8 cellular contexts compared by ENCODE assay signal in the genomic region with DNA sequence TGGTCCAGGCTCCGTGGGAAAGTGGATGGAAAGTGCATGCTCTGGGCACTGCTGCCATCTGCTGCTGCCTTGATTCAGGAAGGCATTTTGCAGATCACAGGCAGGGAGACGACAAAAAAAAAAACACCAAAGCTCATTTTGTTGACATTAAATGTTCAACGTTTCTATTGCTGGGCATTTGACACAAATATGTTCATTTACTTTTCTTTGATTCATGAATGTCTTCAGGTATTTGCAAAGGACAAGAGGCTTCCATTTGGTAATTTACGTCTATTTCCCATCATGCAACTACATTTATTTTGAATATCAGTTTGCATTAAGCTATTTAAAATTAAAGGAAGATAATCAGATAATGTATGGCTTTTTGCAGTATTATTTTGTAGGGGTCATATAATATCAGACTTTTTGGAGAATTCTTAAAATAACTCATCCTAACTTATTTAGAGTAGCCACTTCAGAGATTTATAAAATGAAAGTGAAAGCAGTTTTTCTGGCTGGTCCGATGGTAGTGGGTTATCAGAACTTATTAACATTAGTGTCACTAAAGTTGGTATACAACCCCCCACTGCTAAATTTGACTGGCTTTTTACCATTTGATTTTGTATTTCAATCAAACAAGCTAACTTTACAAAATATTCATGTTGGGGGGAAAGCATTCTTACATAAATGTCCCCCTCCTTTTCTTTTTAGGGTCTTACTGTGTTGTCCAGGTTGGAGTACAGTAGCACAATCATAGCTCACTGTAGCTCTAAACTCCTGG.
A peak's percentile ranks its signal among the peaks of the same experiment; 100 is the strongest.
DNase-seq lines count a peak whose midpoint lies in the region; ATAC-seq, FAIRE-seq and TF ChIP-seq lines count a peak whose summit lies in the region.

No MANE protein-coding gene starts in this region.

- FAIRE-seq in D721Med (lab: Jason Lieb, UNC) = no peak

- H3K4me3 Mint-ChIP-seq in nephron = peak overlapping the region; percentile 88 to 98 (median 95)

- no peaks in the 10 kb centered on the region for H3K9me3 Mint-ChIP-seq in nephron

- no peak for TF ChIP-seq POLR2A in testis (IDR thresholded peaks at IDR 0.05)

- H3K9ac ChIP-seq in HUES48 (ENCODE audit: low read depth, low read length) = peak overlapping the region; percentile 76

- CTCF ChIA-PET in OCI-LY7 (lab: Charles Lee; ENCODE audit: unreplicated experiment) = interaction anchor here (0.6 to 1.2 kb wide), 7 partner anchors 10 to 269 kb away, joined by 3 read pairs; no protein-coding TSS in a partner anchor

- 0 out of 2 replicates have a peak, but pooled peaks cover 3% of the 10 kb centered on the region for H3K4me1 ChIP-seq in HUES48 (ENCODE audit: control insufficient read depth, insufficient read depth, low read length)
- H3K4me1 ChIP-seq in OCI-LY7 (ENCODE audit: insufficient read depth, low read length, poor library complexity, severe bottlenecking) = peaks cover 17% of the 10 kb centered on the region
- peaks cover 6% of the 10 kb centered on the region for H3K4me1 ChIP-seq in testis

- 8 to 17% methylated on average over 5 of the region's 5 CpGs for WGBS in testis, 2 donors

- H3K9me2 ChIP-seq in OCI-LY7 (ENCODE audit: insufficient read depth, low read length) = no peaks in the 10 kb centered on the region

- H3K36me3 Mint-ChIP-seq in nephron (ENCODE audit: low read depth) = no peaks in the 10 kb centered on the region

- H3K27me3 ChIP-seq in HUES48 (ENCODE audit: control insufficient read depth, insufficient read depth, low read length) (no peaks in the 10 kb centered on the region), testis (no peaks in the 10 kb centered on the region)

- peak overlapping the region; percentile 89 for H2AFZ ChIP-seq in OCI-LY7 (ENCODE audit: low read length)

- H3K79me2 ChIP-seq in OCI-LY7 (ENCODE audit: insufficient read depth, low read depth, low read length) = no peaks in the 10 kb centered on the region

- no peaks in the 10 kb centered on the region for H4K20me1 ChIP-seq in OCI-LY7 (ENCODE audit: insufficient read depth, low read length)

- peak overlapping the region; percentile 95 to 97 (median 95) for H3K27ac Mint-ChIP-seq in nephron

- intact Hi-C loops in OCI-LY7 (cut with micrococcal nuclease; ENCODE audit: unreplicated experiment) (loop anchor here (1.0 to 10.0 kb wide), 6 partner anchors 22 to 459 kb away; a partner anchor contains a TSS), testis (cut with DNase I; ENCODE audit: low total_unique reads) (no loop called here)

- H3K4me1 Mint-ChIP-seq in nephron = peaks cover 20% of the 10 kb centered on the region

- ATAC-seq in GM21360 (IDR thresholded peaks at IDR 0.05; ENCODE audit: unreplicated experiment) = peak; percentile 51

- H3K36me3 ChIP-seq in HUES48 (ENCODE audit: control insufficient read depth, insufficient read depth, low read length) = no peaks in the 10 kb centered on the region
- no peaks in the 10 kb centered on the region for H3K36me3 ChIP-seq in OCI-LY7 (ENCODE audit: insufficient read depth, low read length)
- no peaks in the 10 kb centered on the region for H3K36me3 ChIP-seq in testis (ENCODE audit: low read depth, missing control alignments)

- H3K27me3 Mint-ChIP-seq in nephron (ENCODE audit: low read depth) = no peaks in the 10 kb centered on the region

- peak overlapping the region; percentile 77 for H3K4me3 ChIP-seq in HUES48 (ENCODE audit: low read depth, low read length)
- peak overlapping the region; percentile 70 for H3K4me3 ChIP-seq in OCI-LY7 (ENCODE audit: low read depth, low read length, poor library complexity, severe bottlenecking)
- H3K4me3 ChIP-seq in fibroblast of pulmonary artery (replicated peaks; ENCODE audit: low read depth, low read length) = peak overlapping the region; percentile 67
- peak overlapping the region; percentile 29 to 55 for H3K4me3 ChIP-seq in testis

- peak overlapping the region; percentile 80 for H3K4me2 ChIP-seq in OCI-LY7 (ENCODE audit: low read length)

- POLR2A ChIA-PET in OCI-LY7 (lab: Charles Lee) = interaction anchor here (0.6 to 1.4 kb wide), 10 partner anchors 14 to 622 kb away, joined by 3 to 9 read pairs (median 3); no protein-coding TSS in a partner anchor

- TF ChIP-seq CTCF in D721Med (IDR thresholded peaks at IDR 0.05; ENCODE audit: insufficient read depth, missing control alignments) (peak; percentile 92), OCI-LY7 (conservative IDR thresholded peaks at IDR 0.05; ENCODE audit: low read length) (peak; percentile 96), fibroblast of pulmonary artery (IDR thresholded peaks at IDR 0.05; ENCODE audit: low read length, missing control alignments) (peak; percentile 84), nephron (IDR thresholded peaks at IDR 0.05; ENCODE audit: unreplicated experiment in 3 of 3) (peak; percentile 88 to 94 (median 91)), testis (IDR thresholded peaks at IDR 0.05) (peak; percentile 49 to 56 (median 50))

- BruUV-seq in OCI-LY7 (replicated peaks; lab: Mats Ljungman, UMichigan) = no TSS peak

- H3K9me3 ChIP-seq in HUES48 (ENCODE audit: control insufficient read depth, insufficient read depth, low read length) (no peaks in the 10 kb centered on the region), OCI-LY7 (ENCODE audit: low read length) (no peaks in the 10 kb centered on the region), testis (no peaks in the 10 kb centered on the region)

- H3K27ac ChIP-seq in HUES48 (ENCODE audit: low read depth, low read length) (no peak overlapping the region), OCI-LY7 (ENCODE audit: low read depth, low read length, poor library complexity, severe bottlenecking) (no peak overlapping the region), testis (peak overlapping the region; percentile 3 to 9)

- DNase-seq in D721Med (ENCODE audit: insufficient read length, low spot score) (no peak), OCI-LY7 (ENCODE audit: low spot score) (peak; percentile 78), fibroblast of pulmonary artery (ENCODE audit: low read depth) (peak; percentile 81), testis (peak; percentile 86)
- peak; percentile 57 for DNase-seq in activated effector memory CD4-positive, alpha-beta T cell treated with Interleukin-2 at 50 U/mL for 16 hours

Comparison
In these comparisons a context has a peak if more than half of its experiments do, and no peak if none do; other contexts are left out.
1. H3K27ac ChIP-seq: peak in testis (2 of 2); none in HUES48 (single experiment) and OCI-LY7 (single experiment).
2. Peak in every context shown above with its lines, with median percentiles within 50 percentile points of each other: CTCF ChIP-seq and H3K4me3 ChIP-seq.